ENCODE assay signal across 24 cellular contexts in the genomic region with DNA sequence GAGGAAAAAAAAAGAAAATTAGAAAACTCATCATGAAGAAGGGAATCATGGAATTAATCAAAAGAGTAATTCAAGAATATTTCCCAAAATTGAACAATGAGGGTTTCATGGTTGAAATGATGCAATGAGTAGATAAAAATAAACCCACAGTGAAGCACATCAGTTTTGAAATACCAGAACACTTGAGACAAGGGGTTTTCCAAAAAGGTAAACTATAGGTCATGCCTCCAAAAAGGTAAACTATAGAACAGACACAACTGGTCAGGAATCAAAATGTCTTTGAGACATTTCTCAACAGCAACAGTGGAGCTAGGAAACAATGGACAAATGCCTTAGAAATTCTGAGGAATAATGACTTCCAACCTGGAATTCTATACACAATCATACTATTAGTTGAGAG.
"Had no signal": no experiment of that assay in that cellular context is flagged by ENCODE, and none has a peak within 500 bp of the region (broad histone marks: within the 10 kb centered on the region; RNA-seq: fewer than 3 reads in every experiment).

No MANE protein-coding gene starts in this region.

- H3K27me3 ChIP-seq: adrenal gland, colonic mucosa, SJCRH30 had no signal

- H3K4me1 Mint-ChIP-seq: activated CD4-positive, alpha-beta T cell treated with anti-CD3 and anti-CD28 coated beads, Interleukin-2, amount 10 ng/mL, durations not matched to agents 7 days and 5 days had no signal

- H3K9me3 Mint-ChIP-seq: activated CD4-positive, alpha-beta memory T cell treated with anti-CD3 and anti-CD28 coated beads for 36 hours; activated CD4-positive, alpha-beta T cell treated with anti-CD3 and anti-CD28 coated beads, Interleukin-2, amount 10 ng/mL, durations not matched to agents 7 days and 5 days; activated naive CD8-positive, alpha-beta T cell treated with anti-CD3 and anti-CD28 coated beads, Interleukin-2, amount 10 ng/mL, durations not matched to agents 7 days and 5 days had no signal

- H3K36me3 ChIP-seq: adrenal gland, colonic mucosa, SJCRH30 had no signal

- H3K36me3 Mint-ChIP-seq: activated CD4-positive, alpha-beta memory T cell treated with anti-CD3 and anti-CD28 coated beads for 36 hours; activated naive CD8-positive, alpha-beta T cell treated with anti-CD3 and anti-CD28 coated beads, Interleukin-2, amount 10 ng/mL, durations not matched to agents 7 days and 5 days had no signal

- H3K4me1 ChIP-seq: adrenal gland, colonic mucosa, SJCRH30 had no signal

- H3K9me2 ChIP-seq: SK-N-SH had no signal

- H3K4me3 Mint-ChIP-seq: activated CD4-positive, alpha-beta memory T cell treated with anti-CD3 and anti-CD28 coated beads for 36 hours; activated CD4-positive, alpha-beta T cell treated with anti-CD3 and anti-CD28 coated beads, Interleukin-2, amount 10 ng/mL, durations not matched to agents 7 days and 5 days; activated naive CD8-positive, alpha-beta T cell treated with anti-CD3 and anti-CD28 coated beads, Interleukin-2, amount 10 ng/mL, durations not matched to agents 7 days and 5 days had no signal

- DNase-seq: activated CD4-positive, alpha-beta memory T cell treated with anti-CD3 and anti-CD28 coated beads for 36 hours; activated CD4-positive, alpha-beta T cell treated with anti-CD3 and anti-CD28 coated beads, Interleukin-2, amount 10 ng/mL, durations not matched to agents 7 days and 5 days; activated CD4-positive, CD25-positive, alpha-beta regulatory T cell; activated CD8-positive, alpha-beta memory T cell treated with anti-CD3 and anti-CD28 coated beads, Interleukin-2, amount 50 U/mL, for 4 hours; activated naive CD4-positive, alpha-beta T cell treated with anti-CD3 and anti-CD28 coated beads, Interleukin-2, amount 50 U/mL, for 16 hours; activated naive CD8-positive, alpha-beta T cell treated with anti-CD3 and anti-CD28 coated beads, Interleukin-2, amount 10 ng/mL, durations not matched to agents 7 days and 5 days; adrenal gland; anterior cingulate cortex; caudate nucleus; colonic mucosa; Kasumi-1; NCI-H1930; NCI-H2171 treated with DMSO at 0.1 percent for 48 hours; NCI-H345; NCI-H510A; NCI-H526 treated with DMSO at 0.1 percent for 48 hours; NCI-H82; OCI-M1; Right ventricle myocardium superior; SJCRH30; SK-N-SH; T-helper 1 cell had no signal

- H3K27me3 Mint-ChIP-seq: activated CD4-positive, alpha-beta T cell treated with anti-CD3 and anti-CD28 coated beads, Interleukin-2, amount 10 ng/mL, durations not matched to agents 7 days and 5 days; activated naive CD8-positive, alpha-beta T cell treated with anti-CD3 and anti-CD28 coated beads, Interleukin-2, amount 10 ng/mL, durations not matched to agents 7 days and 5 days had no signal

- H3K27ac Mint-ChIP-seq: activated CD4-positive, alpha-beta memory T cell treated with anti-CD3 and anti-CD28 coated beads for 36 hours; activated CD4-positive, alpha-beta T cell treated with anti-CD3 and anti-CD28 coated beads, Interleukin-2, amount 10 ng/mL, durations not matched to agents 7 days and 5 days; activated naive CD8-positive, alpha-beta T cell treated with anti-CD3 and anti-CD28 coated beads, Interleukin-2, amount 10 ng/mL, durations not matched to agents 7 days and 5 days had no signal

- H3K9ac ChIP-seq: SK-N-SH had no signal

- H3K27ac ChIP-seq: adrenal gland, colonic mucosa, RWPE1, SJCRH30, VCaP had no signal

- H3K9me3 ChIP-seq: adrenal gland, colonic mucosa, SJCRH30, SK-N-SH had no signal

- H3K4me3 ChIP-seq: adrenal gland, colonic mucosa, SJCRH30 had no signal

- H3K4me2 ChIP-seq: SK-N-SH had no signal
